Comparison of ENCODE assay signal across 1 cellular context in the genomic region with DNA sequence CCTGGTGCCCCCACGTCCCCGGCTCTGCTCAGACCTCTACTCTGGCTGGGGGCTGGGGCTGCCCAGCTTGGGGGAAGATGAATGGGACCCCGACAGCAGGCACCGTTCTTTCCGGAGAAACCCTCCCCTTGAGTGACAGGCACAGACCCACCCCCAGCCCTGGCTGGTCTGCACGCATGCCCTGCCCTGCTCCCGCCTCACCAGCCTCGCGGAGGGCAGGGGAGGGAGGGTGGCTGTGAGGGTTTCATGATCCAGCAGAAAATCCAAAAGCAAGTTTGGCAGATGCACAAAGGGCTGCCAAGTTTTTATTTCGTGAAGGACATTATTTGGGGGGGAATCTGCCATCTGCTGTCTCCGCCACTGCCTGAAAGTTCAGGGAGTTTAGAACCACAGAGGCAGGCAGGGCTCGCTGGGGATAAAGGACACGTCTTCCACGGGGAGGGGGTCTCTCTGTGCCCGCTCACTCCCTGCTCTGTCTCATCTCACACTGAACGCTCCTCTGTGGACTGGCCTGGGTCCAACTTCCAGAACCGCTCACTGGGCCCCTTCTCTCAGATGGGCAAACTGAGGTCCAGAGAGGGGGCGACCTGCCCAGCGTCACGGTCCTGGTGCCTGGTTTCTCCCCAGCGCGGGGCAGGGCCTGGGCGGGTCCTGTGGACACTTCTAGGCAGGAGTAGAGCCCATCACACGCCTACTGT.
TF ChIP-seq lines count a peak whose summit lies in the region.

No MANE protein-coding gene starts in this region.

TF ChIP-seq in IMR-90, 13 proteins besides CTCF, POLR2A, EP300 and RAD21:
- no peak for TF ChIP-seq CEBPB (IDR thresholded peaks at IDR 0.05; ENCODE audit: low read depth, low read length)
- TF ChIP-seq MXI1 (IDR thresholded peaks at IDR 0.05; ENCODE audit: borderline replicate concordance, low read depth, low read length) = no peak
- TF ChIP-seq MAFK (IDR thresholded peaks at IDR 0.05; ENCODE audit: low read depth, low read length) = no peak
- TF ChIP-seq MAZ (IDR thresholded peaks at IDR 0.05; ENCODE audit: borderline replicate concordance, low read depth, low read length) = no peak
- TF ChIP-seq, protein P1, sequence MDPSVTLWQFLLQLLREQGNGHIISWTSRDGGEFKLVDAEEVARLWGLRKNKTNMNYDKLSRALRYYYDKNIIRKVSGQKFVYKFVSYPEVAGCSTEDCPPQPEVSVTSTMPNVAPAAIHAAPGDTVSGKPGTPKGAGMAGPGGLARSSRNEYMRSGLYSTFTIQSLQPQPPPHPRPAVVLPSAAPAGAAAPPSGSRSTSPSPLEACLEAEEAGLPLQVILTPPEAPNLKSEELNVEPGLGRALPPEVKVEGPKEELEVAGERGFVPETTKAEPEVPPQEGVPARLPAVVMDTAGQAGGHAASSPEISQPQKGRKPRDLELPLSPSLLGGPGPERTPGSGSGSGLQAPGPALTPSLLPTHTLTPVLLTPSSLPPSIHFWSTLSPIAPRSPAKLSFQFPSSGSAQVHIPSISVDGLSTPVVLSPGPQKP (IDR thresholded peaks at IDR 0.05; ENCODE audit: borderline replicate concordance, low read depth, low read length) = no peak
- no peak for TF ChIP-seq SMC3 (IDR thresholded peaks at IDR 0.05; ENCODE audit: low read depth, low read length)
- TF ChIP-seq, protein P2, sequence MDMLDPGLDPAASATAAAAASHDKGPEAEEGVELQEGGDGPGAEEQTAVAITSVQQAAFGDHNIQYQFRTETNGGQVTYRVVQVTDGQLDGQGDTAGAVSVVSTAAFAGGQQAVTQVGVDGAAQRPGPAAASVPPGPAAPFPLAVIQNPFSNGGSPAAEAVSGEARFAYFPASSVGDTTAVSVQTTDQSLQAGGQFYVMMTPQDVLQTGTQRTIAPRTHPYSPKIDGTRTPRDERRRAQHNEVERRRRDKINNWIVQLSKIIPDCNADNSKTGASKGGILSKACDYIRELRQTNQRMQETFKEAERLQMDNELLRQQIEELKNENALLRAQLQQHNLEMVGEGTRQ (IDR thresholded peaks at IDR 0.05; ENCODE audit: low read depth, low read length) = no peak
- TF ChIP-seq FOS (IDR thresholded peaks at IDR 0.05; ENCODE audit: low read depth, low read length) = no peak
- no peak for TF ChIP-seq RCOR1 (IDR thresholded peaks at IDR 0.05; ENCODE audit: insufficient replicate concordance, low read length)
- TF ChIP-seq RFX5 (IDR thresholded peaks at IDR 0.05; ENCODE audit: low read depth, low read length) = no peak
- TF ChIP-seq BHLHE40 (IDR thresholded peaks at IDR 0.05; ENCODE audit: low read depth, low read length) = no peak
- no peak for TF ChIP-seq NFE2L2 (IDR thresholded peaks at IDR 0.05; ENCODE audit: low read depth, low read length)
- TF ChIP-seq CHD1 (IDR thresholded peaks at IDR 0.05; ENCODE audit: low read depth, low read length) = no peak
